1 cellular context compared by ENCODE assay signal in genomic region chr17:41592601-41593305, GRCh38.
TF ChIP-seq lines count a peak whose summit lies in the region.

No MANE protein-coding gene starts in this region.

TF ChIP-seq in WTC11, 78 proteins besides CTCF, POLR2A, EP300 and RAD21:
- no peak for TF ChIP-seq ZNF317 (CRISPR knock-in tag; IDR thresholded peaks at IDR 0.05; ENCODE audit: borderline replicate concordance, low read depth)
- no peak for TF ChIP-seq ZNF232 (CRISPR knock-in tag; IDR thresholded peaks at IDR 0.05)
- no peak for TF ChIP-seq PREB (CRISPR knock-in tag; IDR thresholded peaks at IDR 0.05; ENCODE audit: borderline replicate concordance)
- TF ChIP-seq IRF1 (CRISPR knock-in tag; IDR thresholded peaks at IDR 0.05) = no peak
- TF ChIP-seq ESRRA (CRISPR knock-in tag; IDR thresholded peaks at IDR 0.05; ENCODE audit: borderline replicate concordance) = no peak
- no peak for TF ChIP-seq PRRX2 (CRISPR knock-in tag; IDR thresholded peaks at IDR 0.05)
- TF ChIP-seq TCF7 (CRISPR knock-in tag; IDR thresholded peaks at IDR 0.05; ENCODE audit: low read depth) = no peak
- no peak for TF ChIP-seq SMAD4 (CRISPR knock-in tag; IDR thresholded peaks at IDR 0.05)
- TF ChIP-seq FOXP4 (CRISPR knock-in tag; IDR thresholded peaks at IDR 0.05) = no peak
- TF ChIP-seq JUN (CRISPR knock-in tag; IDR thresholded peaks at IDR 0.05) = no peak
- TF ChIP-seq RORB (CRISPR knock-in tag; IDR thresholded peaks at IDR 0.05) = no peak
- TF ChIP-seq STAT6 (CRISPR knock-in tag; conservative IDR thresholded peaks at IDR 0.05; ENCODE audit: low read depth) = no peak
- no peak for TF ChIP-seq NFATC4 (CRISPR knock-in tag; IDR thresholded peaks at IDR 0.05)
- no peak for TF ChIP-seq FOXK1 (CRISPR knock-in tag; IDR thresholded peaks at IDR 0.05)
- TF ChIP-seq MAX (CRISPR knock-in tag; IDR thresholded peaks at IDR 0.05) = no peak
- TF ChIP-seq ZNF532 (CRISPR knock-in tag; IDR thresholded peaks at IDR 0.05; ENCODE audit: borderline replicate concordance) = no peak
- no peak for TF ChIP-seq ATF3 (CRISPR knock-in tag; conservative IDR thresholded peaks at IDR 0.05)
